ENCODE assay signal across 27 cellular contexts in genomic region chr16:62089715-62090114, GRCh38. TPM values are rescaled to one million over a fixed set of nuclear protein-coding genes. Genes with fewer than 3 reads are reported as not detected.
"Had no signal": no experiment of that assay in that cellular context is flagged by ENCODE, and none has a peak within 500 bp of the region (broad histone marks: within the 10 kb centered on the region; RNA-seq: fewer than 3 reads in every experiment).

No MANE protein-coding gene starts in this region.

- H3K4me3 ChIP-seq: colonic mucosa, coronary artery, dorsolateral prefrontal cortex, esophagus muscularis mucosa, esophagus squamous epithelium, gastrocnemius medialis, gastroesophageal sphincter, heart left ventricle, heart right ventricle had no signal

- H3K27ac ChIP-seq: colonic mucosa, coronary artery, dorsolateral prefrontal cortex, epithelial cell of prostate, esophagus muscularis mucosa, esophagus squamous epithelium, foreskin keratinocyte, gastrocnemius medialis, gastroesophageal sphincter, heart left ventricle, heart right ventricle had no signal

- H3K4me1 ChIP-seq: colonic mucosa, esophagus muscularis mucosa, esophagus squamous epithelium, foreskin keratinocyte, gastrocnemius medialis, gastroesophageal sphincter, heart left ventricle, heart right ventricle had no signal

- ATAC-seq: effector memory CD8-positive, alpha-beta T cell; esophagus mucosa; foreskin keratinocyte; gastrocnemius medialis; gastroesophageal sphincter; heart left ventricle; heart right ventricle had no signal

- H3K36me3 ChIP-seq: colonic mucosa, esophagus muscularis mucosa, esophagus squamous epithelium, gastrocnemius medialis, gastroesophageal sphincter, heart left ventricle, heart right ventricle had no signal

- DNase-seq: colonic mucosa; cortex of kidney; dermis blood vessel endothelial cell; dorsolateral prefrontal cortex; effector CD4-positive, alpha-beta T cell; effector CD8-positive, alpha-beta T cell; effector memory CD4-positive, alpha-beta T cell; effector memory CD8-positive, alpha-beta T cell; endodermal cell; erythroblast; esophagus squamous epithelium; foreskin fibroblast; foreskin keratinocyte; gastrocnemius medialis; glutamatergic neuron; head of caudate nucleus; heart left ventricle; heart right ventricle had no signal

- H3K27me3 ChIP-seq: colonic mucosa, dorsolateral prefrontal cortex, esophagus muscularis mucosa, esophagus squamous epithelium, foreskin keratinocyte, gastrocnemius medialis, gastroesophageal sphincter, heart left ventricle, heart right ventricle had no signal

- H3K9me3 ChIP-seq: colonic mucosa, esophagus muscularis mucosa, esophagus squamous epithelium, gastrocnemius medialis, gastroesophageal sphincter, heart left ventricle had no signal

RNA-seq across cellular contexts. Expression of gene CDH8, which starts 53.5 kb away (rescaled TPM):
- total RNA-seq: dermis blood vessel endothelial cell, dermis microvascular lymphatic vessel endothelial cell, endothelial cell of umbilical vein, fibroblast of lung, fibroblast of villous mesenchyme had no signal
- polyA plus RNA-seq: endothelial cell of umbilical vein, fibroblast of lung, heart right ventricle had no signal
